Comparison of ENCODE assay signal across 1 cellular context in the genomic region with DNA sequence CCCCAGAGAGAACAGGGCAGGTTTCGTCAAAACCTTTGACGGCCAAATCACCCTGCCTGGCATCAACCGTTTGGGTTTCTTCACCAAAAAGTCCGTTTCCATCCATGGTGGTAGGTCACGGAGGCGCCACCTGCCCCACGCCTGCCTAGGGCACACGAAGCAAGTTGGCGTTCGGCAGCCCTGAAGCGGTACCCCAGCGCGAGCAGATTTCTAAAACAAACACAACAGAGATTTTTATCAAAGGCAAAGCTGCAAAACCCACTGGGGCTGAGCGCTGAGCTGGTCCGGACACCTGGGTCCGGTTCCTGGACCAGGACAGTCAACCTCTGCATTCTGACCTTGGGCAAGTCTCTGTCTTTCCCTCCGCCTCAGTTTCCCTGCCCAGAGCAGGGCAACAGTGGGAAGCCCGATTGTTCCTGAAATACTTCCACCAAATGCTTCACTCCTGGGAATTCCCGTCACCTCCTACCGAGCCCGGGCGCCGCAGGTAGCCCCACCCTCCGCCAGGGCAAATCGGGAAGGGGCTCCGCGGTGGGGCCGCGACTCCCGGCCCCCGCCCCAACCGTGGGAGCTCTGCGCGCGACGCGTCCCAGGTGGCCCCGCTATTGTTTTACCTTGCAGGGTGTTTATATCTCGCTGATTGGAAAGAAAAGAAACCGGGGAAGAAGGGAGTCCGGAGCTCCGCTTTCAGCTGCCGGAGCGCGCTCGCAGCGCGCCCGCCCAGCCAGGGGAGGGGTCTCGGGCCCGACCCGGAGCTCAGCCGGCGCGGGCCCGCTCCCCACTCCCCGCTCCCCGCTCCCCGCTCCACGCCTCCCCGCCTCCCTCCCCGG.
TF ChIP-seq lines count a peak whose summit lies in the region.

No MANE protein-coding gene starts in this region.

TF ChIP-seq in GM12878, 131 proteins besides CTCF, POLR2A, EP300 and RAD21 (continued from another document):
- TF ChIP-seq, protein P1, sequence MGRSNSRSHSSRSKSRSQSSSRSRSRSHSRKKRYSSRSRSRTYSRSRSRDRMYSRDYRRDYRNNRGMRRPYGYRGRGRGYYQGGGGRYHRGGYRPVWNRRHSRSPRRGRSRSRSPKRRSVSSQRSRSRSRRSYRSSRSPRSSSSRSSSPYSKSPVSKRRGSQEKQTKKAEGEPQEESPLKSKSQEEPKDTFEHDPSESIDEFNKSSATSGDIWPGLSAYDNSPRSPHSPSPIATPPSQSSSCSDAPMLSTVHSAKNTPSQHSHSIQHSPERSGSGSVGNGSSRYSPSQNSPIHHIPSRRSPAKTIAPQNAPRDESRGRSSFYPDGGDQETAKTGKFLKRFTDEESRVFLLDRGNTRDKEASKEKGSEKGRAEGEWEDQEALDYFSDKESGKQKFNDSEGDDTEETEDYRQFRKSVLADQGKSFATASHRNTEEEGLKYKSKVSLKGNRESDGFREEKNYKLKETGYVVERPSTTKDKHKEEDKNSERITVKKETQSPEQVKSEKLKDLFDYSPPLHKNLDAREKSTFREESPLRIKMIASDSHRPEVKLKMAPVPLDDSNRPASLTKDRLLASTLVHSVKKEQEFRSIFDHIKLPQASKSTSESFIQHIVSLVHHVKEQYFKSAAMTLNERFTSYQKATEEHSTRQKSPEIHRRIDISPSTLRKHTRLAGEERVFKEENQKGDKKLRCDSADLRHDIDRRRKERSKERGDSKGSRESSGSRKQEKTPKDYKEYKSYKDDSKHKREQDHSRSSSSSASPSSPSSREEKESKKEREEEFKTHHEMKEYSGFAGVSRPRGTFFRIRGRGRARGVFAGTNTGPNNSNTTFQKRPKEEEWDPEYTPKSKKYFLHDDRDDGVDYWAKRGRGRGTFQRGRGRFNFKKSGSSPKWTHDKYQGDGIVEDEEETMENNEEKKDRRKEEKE (IDR thresholded peaks at IDR 0.05) = no peak
- TF ChIP-seq IKZF2 (IDR thresholded peaks at IDR 0.05) (0 out of 4 replicates have a peak, but pooled peaks of 1 of the 2 experiments have one; percentile 24), JUND (IDR thresholded peaks at IDR 0.05; ENCODE audit: low read depth, low read length) (no peak), TBL1XR1 (IDR thresholded peaks at IDR 0.05; ENCODE audit: low read depth, low read length) (no peak), FOS (IDR thresholded peaks at IDR 0.05; ENCODE audit: borderline replicate concordance, extremely low read depth, insufficient read length) (no peak), ZZZ3 (IDR thresholded peaks at IDR 0.05; ENCODE audit: control insufficient read depth, insufficient read length, low read depth) (no peak), DPF2 (IDR thresholded peaks at IDR 0.05) (no peak), HDAC2 (IDR thresholded peaks at IDR 0.05) (no peak), MYB (IDR thresholded peaks at IDR 0.05; ENCODE audit: borderline replicate concordance, low read depth, low read length) (no peak), IKZF1 (conservative IDR thresholded peaks at IDR 0.05) (peak; percentile 50; the same call in 1 of the 2 replicates), GATAD2B (conservative IDR thresholded peaks at IDR 0.05; ENCODE audit: low read depth) (peak; percentile 34; the same call in 1 of the 2 replicates), BCL11A (IDR thresholded peaks at IDR 0.05; ENCODE audit: low read depth, low read length) (no peak), RCOR1 (conservative IDR thresholded peaks at IDR 0.05; ENCODE audit: low read depth, low read length) (no peak), ASH2L (IDR thresholded peaks at IDR 0.05; ENCODE audit: borderline replicate concordance, low read depth) (no peak)
- TF ChIP-seq, protein P2, sequence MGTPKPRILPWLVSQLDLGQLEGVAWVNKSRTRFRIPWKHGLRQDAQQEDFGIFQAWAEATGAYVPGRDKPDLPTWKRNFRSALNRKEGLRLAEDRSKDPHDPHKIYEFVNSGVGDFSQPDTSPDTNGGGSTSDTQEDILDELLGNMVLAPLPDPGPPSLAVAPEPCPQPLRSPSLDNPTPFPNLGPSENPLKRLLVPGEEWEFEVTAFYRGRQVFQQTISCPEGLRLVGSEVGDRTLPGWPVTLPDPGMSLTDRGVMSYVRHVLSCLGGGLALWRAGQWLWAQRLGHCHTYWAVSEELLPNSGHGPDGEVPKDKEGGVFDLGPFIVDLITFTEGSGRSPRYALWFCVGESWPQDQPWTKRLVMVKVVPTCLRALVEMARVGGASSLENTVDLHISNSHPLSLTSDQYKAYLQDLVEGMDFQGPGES (IDR thresholded peaks at IDR 0.05) = no peak
- TF ChIP-seq, protein P3, sequence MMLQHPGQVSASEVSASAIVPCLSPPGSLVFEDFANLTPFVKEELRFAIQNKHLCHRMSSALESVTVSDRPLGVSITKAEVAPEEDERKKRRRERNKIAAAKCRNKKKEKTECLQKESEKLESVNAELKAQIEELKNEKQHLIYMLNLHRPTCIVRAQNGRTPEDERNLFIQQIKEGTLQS (IDR thresholded peaks at IDR 0.05; ENCODE audit: borderline replicate concordance, extremely low read depth, low read depth, low read length) = no peak
- TF ChIP-seq, protein P4, sequence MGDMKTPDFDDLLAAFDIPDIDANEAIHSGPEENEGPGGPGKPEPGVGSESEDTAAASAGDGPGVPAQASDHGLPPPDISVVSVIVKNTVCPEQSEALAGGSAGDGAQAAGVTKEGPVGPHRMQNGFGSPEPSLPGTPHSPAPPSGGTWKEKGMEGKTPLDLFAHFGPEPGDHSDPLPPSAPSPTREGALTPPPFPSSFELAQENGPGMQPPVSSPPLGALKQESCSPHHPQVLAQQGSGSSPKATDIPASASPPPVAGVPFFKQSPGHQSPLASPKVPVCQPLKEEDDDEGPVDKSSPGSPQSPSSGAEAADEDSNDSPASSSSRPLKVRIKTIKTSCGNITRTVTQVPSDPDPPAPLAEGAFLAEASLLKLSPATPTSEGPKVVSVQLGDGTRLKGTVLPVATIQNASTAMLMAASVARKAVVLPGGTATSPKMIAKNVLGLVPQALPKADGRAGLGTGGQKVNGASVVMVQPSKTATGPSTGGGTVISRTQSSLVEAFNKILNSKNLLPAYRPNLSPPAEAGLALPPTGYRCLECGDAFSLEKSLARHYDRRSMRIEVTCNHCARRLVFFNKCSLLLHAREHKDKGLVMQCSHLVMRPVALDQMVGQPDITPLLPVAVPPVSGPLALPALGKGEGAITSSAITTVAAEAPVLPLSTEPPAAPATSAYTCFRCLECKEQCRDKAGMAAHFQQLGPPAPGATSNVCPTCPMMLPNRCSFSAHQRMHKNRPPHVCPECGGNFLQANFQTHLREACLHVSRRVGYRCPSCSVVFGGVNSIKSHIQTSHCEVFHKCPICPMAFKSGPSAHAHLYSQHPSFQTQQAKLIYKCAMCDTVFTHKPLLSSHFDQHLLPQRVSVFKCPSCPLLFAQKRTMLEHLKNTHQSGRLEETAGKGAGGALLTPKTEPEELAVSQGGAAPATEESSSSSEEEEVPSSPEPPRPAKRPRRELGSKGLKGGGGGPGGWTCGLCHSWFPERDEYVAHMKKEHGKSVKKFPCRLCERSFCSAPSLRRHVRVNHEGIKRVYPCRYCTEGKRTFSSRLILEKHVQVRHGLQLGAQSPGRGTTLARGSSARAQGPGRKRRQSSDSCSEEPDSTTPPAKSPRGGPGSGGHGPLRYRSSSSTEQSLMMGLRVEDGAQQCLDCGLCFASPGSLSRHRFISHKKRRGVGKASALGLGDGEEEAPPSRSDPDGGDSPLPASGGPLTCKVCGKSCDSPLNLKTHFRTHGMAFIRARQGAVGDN (IDR thresholded peaks at IDR 0.05) = peak; percentile 51; the same call in 1 of the 2 replicates
- TF ChIP-seq, protein P5, sequence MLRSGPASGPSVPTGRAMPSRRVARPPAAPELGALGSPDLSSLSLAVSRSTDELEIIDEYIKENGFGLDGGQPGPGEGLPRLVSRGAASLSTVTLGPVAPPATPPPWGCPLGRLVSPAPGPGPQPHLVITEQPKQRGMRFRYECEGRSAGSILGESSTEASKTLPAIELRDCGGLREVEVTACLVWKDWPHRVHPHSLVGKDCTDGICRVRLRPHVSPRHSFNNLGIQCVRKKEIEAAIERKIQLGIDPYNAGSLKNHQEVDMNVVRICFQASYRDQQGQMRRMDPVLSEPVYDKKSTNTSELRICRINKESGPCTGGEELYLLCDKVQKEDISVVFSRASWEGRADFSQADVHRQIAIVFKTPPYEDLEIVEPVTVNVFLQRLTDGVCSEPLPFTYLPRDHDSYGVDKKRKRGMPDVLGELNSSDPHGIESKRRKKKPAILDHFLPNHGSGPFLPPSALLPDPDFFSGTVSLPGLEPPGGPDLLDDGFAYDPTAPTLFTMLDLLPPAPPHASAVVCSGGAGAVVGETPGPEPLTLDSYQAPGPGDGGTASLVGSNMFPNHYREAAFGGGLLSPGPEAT (IDR thresholded peaks at IDR 0.05; ENCODE audit: low read depth) = no peak
